In genomic region chr1:195981448-195982139, GRCh38 we compare ENCODE assay signal across 32 cellular contexts.
DNase-seq lines count a peak whose midpoint lies in the region; ATAC-seq and TF ChIP-seq lines count a peak whose summit lies in the region.
"Had no signal": no experiment of that assay in that cellular context is flagged by ENCODE, and none has a peak within 500 bp of the region (broad histone marks: within the 10 kb centered on the region; RNA-seq: fewer than 3 reads in every experiment).

No MANE protein-coding gene starts in this region.

- peaks cover 6% of the 10 kb centered on the region for H3K36me3 Mint-ChIP-seq in natural killer cell treated with Interleukin-12 subunit alpha and Interleukin-12 subunit beta and Interleukin-15 and Interleukin-18, amount 100 ng/mL, for 72 hours
- H3K36me3 Mint-ChIP-seq: activated naive CD8-positive, alpha-beta T cell; brain; IgD-negative memory B cell had no signal

- DNase-seq in A172 (ENCODE audit: low spot score) (peak; percentile 40), NCI-H226 (peak; percentile 83), choroid plexus epithelial cell (ENCODE audit: low read depth) (peak; percentile 56), iris pigment epithelial cell (ENCODE audit: low read depth) (peak; percentile 36), inferior parietal cortex (ENCODE audit: extremely low spot score) (no peak), hippocampal formation (lab: John Stamatoyannopoulos, UW) (no peak)
- no peak for DNase-seq in natural killer cell treated with Interleukin-12 subunit alpha and Interleukin-12 subunit beta and Interleukin-15 and Interleukin-18, amount 100 ng/mL, for 72 hours (ENCODE audit: low spot score)
- DNase-seq in stimulated activated CD4-positive, alpha-beta T cell treated with anti-CD3 and anti-CD28 coated beads, Interleukin-15, amount 100 ng/mL, for 24 hours: no peak
- DNase-seq: 8988T; activated CD4-positive, alpha-beta T cell treated with anti-CD3 and anti-CD28 coated beads, Interleukin-2, amount 50 U/mL, for 1 hour; activated CD8-positive, alpha-beta memory T cell treated with anti-CD3 and anti-CD28 coated beads, Interleukin-2, amount 50 U/mL, for 4 hours; DMS79; endodermal cell; hypothalamus; kidney; MG63; NCI-H1436; NCI-H524; nucleus accumbens; Peyer's patch; spleen; stimulated activated CD4-positive, alpha-beta T cell treated with anti-CD3 and anti-CD28 coated beads, Interleukin-4, amount 100 ng/mL, for 24 hours; stimulated activated naive CD8-positive, alpha-beta T cell treated with anti-CD3 and anti-CD28 coated beads, Interleukin-15, Interleukin-2, amounts not matched to agents 100 U/mL and 50 U/mL, for 24 hours; T-helper 17 cell; thyroid gland had no signal

- H3K4me3 ChIP-seq in choroid plexus epithelial cell (ENCODE audit: low read depth, low read length): no peak overlapping the region
- H3K4me3 ChIP-seq: coronary artery, MG63, Peyer's patch, SJSA1, spleen, thyroid gland had no signal

- no peaks in the 10 kb centered on the region for H3K27me3 Mint-ChIP-seq in natural killer cell treated with Interleukin-12 subunit alpha and Interleukin-12 subunit beta and Interleukin-15 and Interleukin-18, amount 100 ng/mL, for 72 hours
- H3K27me3 Mint-ChIP-seq: activated naive CD8-positive, alpha-beta T cell; activated T-helper 17 cell treated with anti-CD3 and anti-CD28 coated beads, Interleukin-2, amount 50 U/mL, for 72 hours; B cell; brain; IgD-negative memory B cell; T-helper 17 cell had no signal

- TF ChIP-seq CTCF in choroid plexus epithelial cell (conservative IDR thresholded peaks at IDR 0.05; ENCODE audit: low read depth, low read length): no peak

- no peak overlapping the region for H3K27ac Mint-ChIP-seq in natural killer cell treated with Interleukin-12 subunit alpha and Interleukin-12 subunit beta and Interleukin-15 and Interleukin-18, amount 100 ng/mL, for 72 hours
- H3K27ac Mint-ChIP-seq: activated naive CD8-positive, alpha-beta T cell; activated T-helper 17 cell treated with anti-CD3 and anti-CD28 coated beads, Interleukin-2, amount 50 U/mL, for 72 hours; B cell; brain; endodermal cell; IgD-negative memory B cell; T-helper 17 cell had no signal

- H3K4me3 Mint-ChIP-seq in natural killer cell treated with Interleukin-12 subunit alpha and Interleukin-12 subunit beta and Interleukin-15 and Interleukin-18, amount 100 ng/mL, for 72 hours: no peak overlapping the region
- H3K4me3 Mint-ChIP-seq: activated naive CD8-positive, alpha-beta T cell; activated T-helper 17 cell treated with anti-CD3 and anti-CD28 coated beads, Interleukin-2, amount 50 U/mL, for 72 hours; B cell; brain; endodermal cell; IgD-negative memory B cell; T-helper 17 cell had no signal

- peaks cover 10% of the 10 kb centered on the region for H3K9me3 Mint-ChIP-seq in natural killer cell treated with Interleukin-12 subunit alpha and Interleukin-12 subunit beta and Interleukin-15 and Interleukin-18, amount 100 ng/mL, for 72 hours
- H3K9me3 Mint-ChIP-seq: activated T-helper 17 cell treated with anti-CD3 and anti-CD28 coated beads, Interleukin-2, amount 50 U/mL, for 72 hours; brain; endodermal cell had no signal

- H3K4me1 Mint-ChIP-seq in natural killer cell treated with Interleukin-12 subunit alpha and Interleukin-12 subunit beta and Interleukin-15 and Interleukin-18, amount 100 ng/mL, for 72 hours (ENCODE audit: low read depth in 2 of 2): no peaks in the 10 kb centered on the region
- H3K4me1 Mint-ChIP-seq: activated T-helper 17 cell treated with anti-CD3 and anti-CD28 coated beads, Interleukin-2, amount 50 U/mL, for 72 hours; B cell; brain; endodermal cell; IgD-negative memory B cell; T-helper 17 cell had no signal

- no peak for ATAC-seq in natural killer cell treated with Interleukin-12 subunit alpha and Interleukin-12 subunit beta and Interleukin-15 and Interleukin-18, amount 100 ng/mL, for 72 hours
- ATAC-seq: activated T-helper 17 cell treated with anti-CD3 and anti-CD28 coated beads, Interleukin-2, amount 50 U/mL, for 72 hours; stimulated activated naive CD8-positive, alpha-beta T cell treated with anti-CD3 and anti-CD28 coated beads, Interleukin-15, Interleukin-2, amounts not matched to agents 100 U/mL and 50 U/mL, for 24 hours; T-helper 17 cell had no signal

Comparison
In these comparisons a context has a peak if more than half of its experiments do, and no peak if none do; other contexts are left out.
1. DNase-seq: peak in A172 (single experiment), NCI-H226 (single experiment), choroid plexus epithelial cell (single experiment) and iris pigment epithelial cell (single experiment); none in inferior parietal cortex (single experiment), natural killer cell treated with Interleukin-12 subunit alpha and Interleukin-12 subunit beta and Interleukin-15 and Interleukin-18, amount 100 ng/mL, for 72 hours (single experiment), hippocampal formation (0 of 2) and stimulated activated CD4-positive, alpha-beta T cell treated with anti-CD3 and anti-CD28 coated beads, Interleukin-15, amount 100 ng/mL, for 24 hours (single experiment).